ENCODE assay signal across 20 cellular contexts in the genomic region with DNA sequence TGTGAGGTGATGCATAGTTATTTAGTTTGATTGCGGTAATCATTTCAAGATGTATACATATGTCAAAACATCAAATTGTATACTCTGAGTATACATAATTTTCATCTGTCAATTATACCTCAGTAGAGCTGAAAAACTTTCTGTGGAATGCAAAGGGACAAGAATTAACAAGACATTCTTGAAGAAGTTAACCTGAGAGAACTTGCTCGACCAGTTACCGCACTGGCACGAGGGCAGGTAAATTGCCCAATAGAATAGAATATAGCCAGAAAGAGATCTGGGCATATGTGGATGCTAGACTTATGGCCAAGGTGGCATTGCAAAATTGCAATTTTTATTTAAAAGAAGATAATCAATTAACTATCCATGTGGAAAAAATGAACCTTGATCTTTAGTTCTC. TPM values are rescaled to one million over a fixed set of nuclear protein-coding genes. Genes with fewer than 3 reads are reported as not detected.
DNase-seq lines count a peak whose midpoint lies in the region; ATAC-seq and TF ChIP-seq lines count a peak whose summit lies in the region.
"Had no signal": no experiment of that assay in that cellular context is flagged by ENCODE, and none has a peak within 500 bp of the region (broad histone marks: within the 10 kb centered on the region; RNA-seq: fewer than 3 reads in every experiment).

No MANE protein-coding gene starts in this region.

- H3K9me2 ChIP-seq in PC-3 (replicated peaks; ENCODE audit: low read length): no peaks in the 10 kb centered on the region

- H3K4me1 Mint-ChIP-seq in activated naive CD4-positive, alpha-beta T cell treated with anti-CD3 and anti-CD28 coated beads, Interleukin-2, amount 10 ng/mL, durations not matched to agents 7 days and 5 days: no peaks in the 10 kb centered on the region
- H3K4me1 Mint-ChIP-seq: CD8-positive, alpha-beta memory T cell had no signal

- H3K4me1 ChIP-seq in PC-3 (ENCODE audit: insufficient read depth, low read length) (0 out of 2 replicates have a peak, but pooled peaks cover 5% of the 10 kb centered on the region), lung (ENCODE audit: control insufficient read depth in 2 of 2, insufficient read depth in 2 of 2, low read length in 2 of 2) (no peaks in the 10 kb centered on the region)

- no peak overlapping the region for H2AFZ ChIP-seq in PC-3 (ENCODE audit: low read length)

- POLR2A ChIA-PET in PC-3 (lab: Charles Lee; ENCODE audit: unreplicated experiment): no interaction called here

- no peaks in the 10 kb centered on the region for H3K36me3 Mint-ChIP-seq in activated naive CD4-positive, alpha-beta T cell treated with anti-CD3 and anti-CD28 coated beads, Interleukin-2, amount 10 ng/mL, durations not matched to agents 7 days and 5 days
- H3K36me3 Mint-ChIP-seq: CD8-positive, alpha-beta memory T cell had no signal

- H3K4me2 ChIP-seq in PC-3 (ENCODE audit: low read length): no peak overlapping the region
- H3K4me2 ChIP-seq: KMS-11 had no signal

- no peaks in the 10 kb centered on the region for H3K9me3 Mint-ChIP-seq in activated naive CD4-positive, alpha-beta T cell treated with anti-CD3 and anti-CD28 coated beads, Interleukin-2, amount 10 ng/mL, durations not matched to agents 7 days and 5 days
- H3K9me3 Mint-ChIP-seq: CD8-positive, alpha-beta memory T cell had no signal

- H3K27me3 Mint-ChIP-seq in activated naive CD4-positive, alpha-beta T cell treated with anti-CD3 and anti-CD28 coated beads, Interleukin-2, amount 10 ng/mL, durations not matched to agents 7 days and 5 days: peaks cover 29% of the 10 kb centered on the region

- no peak overlapping the region for H3K27ac Mint-ChIP-seq in activated naive CD4-positive, alpha-beta T cell treated with anti-CD3 and anti-CD28 coated beads, Interleukin-2, amount 10 ng/mL, durations not matched to agents 7 days and 5 days
- H3K27ac Mint-ChIP-seq: CD8-positive, alpha-beta memory T cell had no signal

- 71 to 89% methylated on average over 4 of the region's 4 CpGs for whole genome bisulfite sequencing in lung, 2 donors

- no TSS peak for BruUV-seq in PC-3 (replicated peaks; lab: Mats Ljungman, UMichigan)

- DNase-seq in PC-3 (peak; percentile 74), epithelial cell of esophagus (ENCODE audit: low read depth) (peak; percentile 92), lung (ENCODE audit: low spot score) (peak; percentile 42), ureter (ENCODE audit: low spot score) (peak; percentile 66), NCI-H2107 treated with DMSO at 0.1 percent for 48 hours (lab: John Stamatoyannopoulos, UW; ENCODE audit: unreplicated experiment) (no peak), NCI-H187 (lab: John Stamatoyannopoulos, UW) (no peak)
- no peak for DNase-seq in activated naive CD4-positive, alpha-beta T cell treated with anti-CD3 and anti-CD28 coated beads, Interleukin-2, amount 10 ng/mL, durations not matched to agents 7 days and 5 days
- DNase-seq: ACHN; C1 segment of cervical spinal cord; CD8-positive, alpha-beta memory T cell; DMS79; MG63; NCI-H1092; NCI-H146; NCI-H2081 treated with DMSO at 0.1 percent for 48 hours; SHP77 had no signal

- no peaks in the 10 kb centered on the region for H3K79me2 ChIP-seq in PC-3 (ENCODE audit: low read length)

- H3K4me3 ChIP-seq in PC-3 (ENCODE audit: low read length) (no peak overlapping the region), epithelial cell of esophagus (ENCODE audit: low read length) (no peak overlapping the region), lung (no peak overlapping the region)
- H3K4me3 ChIP-seq: MG63 had no signal

- CTCF ChIA-PET in PC-3 (lab: Charles Lee): no interaction called here
- CTCF ChIA-PET in activated naive CD4-positive, alpha-beta T cell treated with anti-CD3 and anti-CD28 coated beads, Interleukin-2, amount 10 ng/mL, durations not matched to agents 7 days and 5 days (lab: Charles Lee): no interaction called here

- TF ChIP-seq CTCF in PC-3 (conservative IDR thresholded peaks at IDR 0.05; ENCODE audit: low read depth, low read length) (no peak), epithelial cell of esophagus (IDR thresholded peaks at IDR 0.05; ENCODE audit: insufficient read depth, low read depth, low read length, missing control alignments) (no peak), lung (IDR thresholded peaks at IDR 0.05; ENCODE audit: control extremely low read depth, extremely low read depth) (no peak)

- no peaks in the 10 kb centered on the region for H3K36me3 ChIP-seq in PC-3 (ENCODE audit: low read depth, low read length)
- no peaks in the 10 kb centered on the region for H3K36me3 ChIP-seq in lung (ENCODE audit: control insufficient read depth in 2 of 2, insufficient read depth in 2 of 2, low read length in 2 of 2)
- H3K36me3 ChIP-seq: MG63 had no signal

- intact Hi-C loops in PC-3 (cut with micrococcal nuclease): no loop called here

- no peak overlapping the region for H3K9ac ChIP-seq in PC-3 (ENCODE audit: low read length)
- H3K9ac ChIP-seq: KMS-11 had no signal

- no peak overlapping the region for H3K27ac ChIP-seq in PC-3 (ENCODE audit: low read length)
- H3K27ac ChIP-seq in lung (ENCODE audit: low read depth in 1 of 2, low read length in 1 of 2): no peak overlapping the region
- H3K27ac ChIP-seq: KMS-11 had no signal

- H3K27me3 ChIP-seq in PC-3 (ENCODE audit: low read length): no peaks in the 10 kb centered on the region
- H3K27me3 ChIP-seq in lung (ENCODE audit: control insufficient read depth, insufficient read depth): no peaks in the 10 kb centered on the region
- H3K27me3 ChIP-seq: MG63 had no signal

- H3K4me3 Mint-ChIP-seq in activated naive CD4-positive, alpha-beta T cell treated with anti-CD3 and anti-CD28 coated beads, Interleukin-2, amount 10 ng/mL, durations not matched to agents 7 days and 5 days: no peak overlapping the region
- H3K4me3 Mint-ChIP-seq: CD8-positive, alpha-beta memory T cell had no signal

- ATAC-seq in PC-3 (no peak; the same call in 1 of the 2 replicates), lung (ENCODE audit: insufficient read depth, low FRiP score) (no peak)
- ATAC-seq: SK-N-SH treated with all-trans-retinoic acid at 6 μM for 48 hours had no signal

- no peaks in the 10 kb centered on the region for H3F3A ChIP-seq in PC-3 (ENCODE audit: low read length, unreplicated experiment)

- no peaks in the 10 kb centered on the region for H4K20me1 ChIP-seq in PC-3 (ENCODE audit: low read length)

- H3K9me3 ChIP-seq in PC-3 (ENCODE audit: low read length) (no peaks in the 10 kb centered on the region), lung (ENCODE audit: control insufficient read depth in 2 of 2, insufficient read depth in 1 of 2, low read length in 1 of 2) (peaks cover 0 to 7% of the 10 kb centered on the region in 2 donors)
- H3K9me3 ChIP-seq: MG63 had no signal

RNA-seq across cellular contexts. Expression of a gene that starts 42.3 kb away (rescaled TPM):
- total RNA-seq in PC-3 (2014; rRNA removed): 0.52 and 0.84 TPM in 2 replicates
- total RNA-seq in lung: not detected
- under 1 TPM in 1 of 2 donors, not detected in 1; 0.86 TPM for polyA plus RNA-seq in lung
- total RNA-seq in ureter: 17.3 TPM
- total RNA-seq: H1, NCI-H460 had no signal
- polyA plus RNA-seq: CD8-positive, alpha-beta memory T cell; H1 had no signal

Comparison
In these comparisons a context has a peak if more than half of its experiments do, and no peak if none do; other contexts are left out.
1. DNase-seq: peak in PC-3 (single experiment), epithelial cell of esophagus (single experiment), lung (single experiment) and ureter (single experiment); none in activated naive CD4-positive, alpha-beta T cell treated with anti-CD3 and anti-CD28 coated beads, Interleukin-2, amount 10 ng/mL, durations not matched to agents 7 days and 5 days (single experiment), NCI-H2107 treated with DMSO at 0.1 percent for 48 hours (single experiment) and NCI-H187 (0 of 2).